ENCODE assay signal across 12 cellular contexts in the genomic region with DNA sequence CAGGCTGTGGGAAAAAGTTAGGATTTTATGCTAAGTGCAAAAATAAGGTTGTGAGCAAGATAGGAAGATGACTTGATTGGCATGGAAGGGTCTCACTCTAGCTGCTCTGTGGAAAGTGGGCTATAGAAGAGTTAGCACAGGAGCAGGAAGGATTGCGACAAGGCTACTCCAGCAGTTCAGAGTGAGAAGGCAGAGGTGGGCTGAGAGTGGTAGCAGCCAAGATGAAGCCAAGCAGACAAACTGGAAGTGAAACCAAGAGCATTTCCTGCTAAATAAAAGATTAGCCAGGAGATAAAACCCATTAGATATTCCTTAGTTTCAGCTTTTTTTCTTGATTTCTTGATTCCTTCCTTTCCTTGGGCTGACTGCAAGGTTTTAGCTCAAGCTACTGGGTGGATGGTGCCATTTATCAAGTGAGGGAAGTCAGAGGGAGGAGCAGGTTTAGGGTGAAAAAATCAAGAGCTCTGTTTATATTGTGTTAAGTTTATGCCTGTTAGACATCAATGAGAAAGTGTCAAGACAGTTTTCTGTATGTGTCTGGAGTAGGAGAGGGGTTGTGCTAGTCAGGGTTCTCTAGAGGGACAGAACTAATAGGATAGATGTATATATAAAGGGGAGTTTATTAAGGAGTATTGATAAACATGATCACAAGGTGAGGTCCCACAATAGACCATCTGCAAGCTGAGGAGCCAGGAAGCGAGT.
DNase-seq lines count a peak whose midpoint lies in the region; ATAC-seq lines count a peak whose summit lies in the region.
"Had no signal": no experiment of that assay in that cellular context is flagged by ENCODE, and none has a peak within 500 bp of the region (broad histone marks: within the 10 kb centered on the region; RNA-seq: fewer than 3 reads in every experiment).

No MANE protein-coding gene starts in this region.

- DNase-seq in effector memory CD8-positive, alpha-beta T cell, result no peak
- no peak for DNase-seq in NCI-H2227 (lab: John Stamatoyannopoulos, UW; ENCODE audit: unreplicated experiment)
- no peak for DNase-seq in NCI-H2107 (lab: John Stamatoyannopoulos, UW)
- DNase-seq in activated CD4-positive, alpha-beta T cell treated with anti-CD3 and anti-CD28 coated beads for 4 hours, result no peak
- DNase-seq in NCI-H748 treated with DMSO at 0.1 percent for 48 hours (lab: John Stamatoyannopoulos, UW), result no peak
- DNase-seq: activated CD4-positive, CD25-positive, alpha-beta regulatory T cell treated with anti-CD3 and anti-CD28 coated beads, Interleukin-2, amount 50 U/mL, for 72 hours; anterior cingulate cortex; NCI-H69; small intestine had no signal

- no peak overlapping the region for H3K27ac Mint-ChIP-seq in effector memory CD8-positive, alpha-beta T cell

- ATAC-seq in GM18511 (IDR thresholded peaks at IDR 0.05; ENCODE audit: unreplicated experiment) (peak; percentile 91), GM21515 (IDR thresholded peaks at IDR 0.05; ENCODE audit: unreplicated experiment) (peak; percentile 74), HG03196 (IDR thresholded peaks at IDR 0.05; ENCODE audit: unreplicated experiment) (peak; percentile 90)
- ATAC-seq in effector memory CD8-positive, alpha-beta T cell (replicated peaks), result peak; percentile 50

- H3K4me1 Mint-ChIP-seq in effector memory CD8-positive, alpha-beta T cell (ENCODE audit: low read depth in 2 of 2), result no peaks in the 10 kb centered on the region

- peaks cover under 1 to 7% of the 10 kb centered on the region in 2 donors for H3K27me3 Mint-ChIP-seq in effector memory CD8-positive, alpha-beta T cell

- H3K36me3 Mint-ChIP-seq in effector memory CD8-positive, alpha-beta T cell (ENCODE audit: insufficient read depth), result no peaks in the 10 kb centered on the region

- no peak overlapping the region for H3K4me3 Mint-ChIP-seq in effector memory CD8-positive, alpha-beta T cell

- no peaks in the 10 kb centered on the region for H3K9me3 Mint-ChIP-seq in effector memory CD8-positive, alpha-beta T cell
